In genomic region chr10:97717627-97718026, GRCh38 we compare ENCODE assay signal across 20 cellular contexts. TPM values are rescaled to one million over a fixed set of nuclear protein-coding genes. Genes with fewer than 3 reads are reported as not detected.
DNase-seq lines count a peak whose midpoint lies in the region; ATAC-seq and TF ChIP-seq lines count a peak whose summit lies in the region.
"Had no signal": no experiment of that assay in that cellular context is flagged by ENCODE, and none has a peak within 500 bp of the region (broad histone marks: within the 10 kb centered on the region; RNA-seq: fewer than 3 reads in every experiment).

No MANE protein-coding gene starts in this region.

- intact Hi-C loops in esophagus squamous epithelium (cut with DNase I) = no loop called here
- intact Hi-C loops in sigmoid colon (cut with DNase I) = no loop called here

- H3K36me3 ChIP-seq in BLaER1 treated with 17β-estradiol and CSF1 and Interleukin-3, amounts not matched to agents 10 nM and 100 nM = peaks cover 14 to 72% (median 44%) of the 10 kb centered on the region in 11 experiments; a peak in 20 of 22 replicates
- H3K36me3 ChIP-seq in RWPE2 (ENCODE audit: low read depth) = peaks cover 31% of the 10 kb centered on the region
- peaks cover 0 to 12% (median 0%) of the 10 kb centered on the region in 3 donors for H3K36me3 ChIP-seq in esophagus squamous epithelium
- H3K36me3 ChIP-seq in sigmoid colon = peaks cover 0 to 23% (median 5%) of the 10 kb centered on the region in 4 donors

- peak overlapping the region in 8 of 11 experiments; percentile 5 to 65 (median 41); a peak in 11 of 22 replicates for H3K27ac ChIP-seq in BLaER1 treated with 17β-estradiol and CSF1 and Interleukin-3, amounts not matched to agents 10 nM and 100 nM
- H3K27ac ChIP-seq in RWPE2 (ENCODE audit: poor library complexity, severe bottlenecking) = peak overlapping the region; percentile 94
- peak overlapping the region; percentile 68 to 92 (median 82) for H3K27ac ChIP-seq in esophagus squamous epithelium
- peak overlapping the region; percentile 95 to 100 (median 98) for H3K27ac ChIP-seq in sigmoid colon
- H3K27ac ChIP-seq: SK-N-MC had no signal

- 88 to 92% methylated on average over 6 to 7 of the region's 7 CpGs for WGBS in esophagus squamous epithelium, 2 donors
- 88 to 94% methylated on average over 7 of the region's 7 CpGs for WGBS in sigmoid colon, 2 donors

- no peak for TF ChIP-seq POLR2A in esophagus squamous epithelium (IDR thresholded peaks at IDR 0.05)
- TF ChIP-seq POLR2A in sigmoid colon (IDR thresholded peaks at IDR 0.05) = no peak

- H4K20me1 ChIP-seq in BLaER1 treated with 17β-estradiol and CSF1 and Interleukin-3, amounts not matched to agents 10 nM and 100 nM = peaks cover 0 to 51% (median 49%) of the 10 kb centered on the region in 11 experiments; a peak in 18 of 22 replicates

- TF ChIP-seq CTCF in RWPE2 (IDR thresholded peaks at IDR 0.05; ENCODE audit: poor library complexity, severe bottlenecking) = no peak
- TF ChIP-seq CTCF in esophagus squamous epithelium (IDR thresholded peaks at IDR 0.05) = no peak
- TF ChIP-seq CTCF in sigmoid colon (IDR thresholded peaks at IDR 0.05) = no peak

- no peaks in the 10 kb centered on the region for H3K9me3 ChIP-seq in BLaER1 treated with 17β-estradiol and CSF1 and Interleukin-3, amounts not matched to agents 10 nM and 100 nM (replicated peaks in 1 of 11)
- H3K9me3 ChIP-seq in RWPE2 (ENCODE audit: severe bottlenecking) = no peaks in the 10 kb centered on the region
- no peaks in the 10 kb centered on the region for H3K9me3 ChIP-seq in esophagus squamous epithelium
- H3K9me3 ChIP-seq in sigmoid colon = no peaks in the 10 kb centered on the region
- H3K9me3 ChIP-seq: testis had no signal

- H3K9ac ChIP-seq in BLaER1 treated with 17β-estradiol and CSF1 and Interleukin-3, amounts not matched to agents 10 nM and 100 nM = peak overlapping the region in 7 of 11 experiments; percentile 1 to 52 (median 44); a peak in 9 of 22 replicates

- no peak for DNase-seq in RWPE2 (ENCODE audit: low spot score)
- DNase-seq in esophagus squamous epithelium (lab: John Stamatoyannopoulos, UW) = no peak
- DNase-seq in sigmoid colon = no peak
- no peak for DNase-seq in NCI-H2196 (lab: John Stamatoyannopoulos, UW; ENCODE audit: unreplicated experiment)
- DNase-seq in epidermal melanocyte (ENCODE audit: insufficient read length, low spot score) = no peak
- no peak for DNase-seq in HT-29 (ENCODE audit: low spot score)
- DNase-seq: activated CD4-positive, alpha-beta memory T cell treated with anti-CD3 and anti-CD28 coated beads, Interleukin-2, amount 10 ng/mL, durations not matched to agents 7 days and 5 days; left cardiac atrium; naive B cell; NCI-H1694; testis had no signal

- no peak for TF ChIP-seq EP300 in sigmoid colon (IDR thresholded peaks at IDR 0.05)

- H3K4me1 ChIP-seq in BLaER1 treated with 17β-estradiol and CSF1 and Interleukin-3, amounts not matched to agents 10 nM and 100 nM = peaks cover 53 to 63% (median 57%) of the 10 kb centered on the region in 10 experiments
- H3K4me1 ChIP-seq in RWPE2 (ENCODE audit: insufficient read depth, poor library complexity, severe bottlenecking) (peaks cover 48% of the 10 kb centered on the region), esophagus squamous epithelium (peaks cover 8 to 75% (median 48%) of the 10 kb centered on the region in 3 donors), sigmoid colon (peaks cover 2 to 58% (median 56%) of the 10 kb centered on the region in 4 donors)

- no peaks in the 10 kb centered on the region for H3K27me3 ChIP-seq in BLaER1 treated with 17β-estradiol and CSF1 and Interleukin-3, amounts not matched to agents 10 nM and 100 nM
- H3K27me3 ChIP-seq in RWPE2 (ENCODE audit: insufficient read depth, poor library complexity, severe bottlenecking) (no peaks in the 10 kb centered on the region), esophagus squamous epithelium (peaks cover 0 to 78% (median 0%) of the 10 kb centered on the region in 4 donors), sigmoid colon (no peaks in the 10 kb centered on the region)
- H3K27me3 ChIP-seq: testis had no signal

- ATAC-seq in RWPE2 (ENCODE audit: low read depth) = no peak
- no peak for ATAC-seq in HG03135 (IDR thresholded peaks at IDR 0.05; ENCODE audit: unreplicated experiment)
- ATAC-seq: esophagus mucosa, left cardiac atrium had no signal

- H3K4me2 ChIP-seq in BLaER1 treated with 17β-estradiol and CSF1 and Interleukin-3, amounts not matched to agents 10 nM and 100 nM = peak overlapping the region; percentile 88 to 100 (median 96)

- peak overlapping the region in 6 of 10 experiments; percentile 7 to 86 (median 54); a peak in 9 of 20 replicates for H3K4me3 ChIP-seq in BLaER1 treated with 17β-estradiol and CSF1 and Interleukin-3, amounts not matched to agents 10 nM and 100 nM
- no peak overlapping the region for H3K4me3 ChIP-seq in RWPE2 (ENCODE audit: severe bottlenecking)
- H3K4me3 ChIP-seq in esophagus squamous epithelium = no peak overlapping the region
- no peak overlapping the region for H3K4me3 ChIP-seq in sigmoid colon
- H3K4me3 ChIP-seq: SK-N-MC, testis had no signal

RNA-seq across cellular contexts. Expression of gene MARVELD1, which starts 4.1 kb away (rescaled TPM):
- total RNA-seq in esophagus squamous epithelium (10 to 100 TPM in 2 of 4 donors, 1 to 10 TPM in 2; 4.0 to 20.5 (median 12.3) TPM), sigmoid colon (10 to 100 TPM; 17.3 to 40.7 (median 22.0) TPM)
- polyA plus RNA-seq in sigmoid colon = 10 to 100 TPM; 16.2 to 22.2 (median 16.7) TPM
- total RNA-seq in HT-29 (2014; rRNA removed; shearing (Covaris generic)) = 24.5 and 24.9 TPM in 2 replicates

RNA-seq across cellular contexts. Expression of gene ZFYVE27, which starts 19.3 kb away (rescaled TPM):
- total RNA-seq in esophagus squamous epithelium = 10 to 100 TPM; 10.1 to 16.0 (median 13.4) TPM
- 10 to 100 TPM in 3 of 4 donors, 1 to 10 TPM in 1; 8.9 to 15.9 (median 12.4) TPM for total RNA-seq in sigmoid colon
- polyA plus RNA-seq in sigmoid colon = 10 to 100 TPM in 1 of 3 donors, 1 to 10 TPM in 2; 7.2 to 42.2 (median 7.9) TPM
- total RNA-seq in HT-29 (2014; rRNA removed; shearing (Covaris generic)) = 34.6 and 45.5 TPM in 2 replicates

RNA-seq across cellular contexts. Expression of gene AVPI1, which starts 30.6 kb away (rescaled TPM):
- total RNA-seq in esophagus squamous epithelium (10 to 100 TPM in 3 of 4 donors, 1 to 10 TPM in 1; 7.7 to 21.7 (median 15.4) TPM), sigmoid colon (10 to 100 TPM; 10.5 to 16.1 (median 12.2) TPM)
- polyA plus RNA-seq in sigmoid colon = 10 to 100 TPM; 22.6 to 58.3 (median 31.8) TPM
- 31.9 and 35.5 TPM in 2 replicates for total RNA-seq in HT-29 (2014; rRNA removed; shearing (Covaris generic))

RNA-seq across cellular contexts. Expression of gene SFRP5, which starts 54.2 kb away (rescaled TPM):
- total RNA-seq in esophagus squamous epithelium = 1 to 10 TPM in 1 of 4 donors, under 1 TPM in 2, not detected in 1; 0.44 to 2.7 (median 0.70) TPM
- 10 to 100 TPM in 3 of 4 donors, 1 to 10 TPM in 1; 9.9 to 24.6 (median 21.4) TPM for total RNA-seq in sigmoid colon
- polyA plus RNA-seq in sigmoid colon = 1 to 10 TPM in 1 of 3 donors, under 1 TPM in 2; 0.46 to 5.0 (median 0.60) TPM
- total RNA-seq in HT-29 (2014; rRNA removed; shearing (Covaris generic)) = 0.21 TPM in 1 of 2 replicates, not detected in the other
- total RNA-seq: activated CD4-positive, alpha-beta memory T cell treated with anti-CD3 and anti-CD28 coated beads, Interleukin-2, amount 10 ng/mL, durations not matched to agents 7 days and 5 days; activated T-helper 1 cell treated with anti-CD3 and anti-CD28 coated beads, Interleukin-12 subunit alpha, Interleukin-12 subunit beta, Interleukin-2, Interleukin-4 antibody, amounts not matched to agents 30 ng/mL and 10 ng/mL and 1 ng/mL, durations not matched to agents 14 hours and 24 hours and 36 hours; esophagus mucosa; HT1080; M059J; NCI-H460 had no signal
- polyA plus RNA-seq: AG04450 had no signal

Comparison
In these comparisons a context has a peak if more than half of its experiments do, and no peak if none do; other contexts are left out.
1. H3K27ac ChIP-seq: peak in every context shown above with its lines; median percentile 98 in sigmoid colon; 94 in RWPE2; 82 in esophagus squamous epithelium; 41 in BLaER1 treated with 17β-estradiol and CSF1 and Interleukin-3, amounts not matched to agents 10 nM and 100 nM.
2. H3K4me3 ChIP-seq: peak in BLaER1 treated with 17β-estradiol and CSF1 and Interleukin-3, amounts not matched to agents 10 nM and 100 nM (6 of 10); none in RWPE2 (single experiment), esophagus squamous epithelium (0 of 4) and sigmoid colon (0 of 4).